In the genomic region with DNA sequence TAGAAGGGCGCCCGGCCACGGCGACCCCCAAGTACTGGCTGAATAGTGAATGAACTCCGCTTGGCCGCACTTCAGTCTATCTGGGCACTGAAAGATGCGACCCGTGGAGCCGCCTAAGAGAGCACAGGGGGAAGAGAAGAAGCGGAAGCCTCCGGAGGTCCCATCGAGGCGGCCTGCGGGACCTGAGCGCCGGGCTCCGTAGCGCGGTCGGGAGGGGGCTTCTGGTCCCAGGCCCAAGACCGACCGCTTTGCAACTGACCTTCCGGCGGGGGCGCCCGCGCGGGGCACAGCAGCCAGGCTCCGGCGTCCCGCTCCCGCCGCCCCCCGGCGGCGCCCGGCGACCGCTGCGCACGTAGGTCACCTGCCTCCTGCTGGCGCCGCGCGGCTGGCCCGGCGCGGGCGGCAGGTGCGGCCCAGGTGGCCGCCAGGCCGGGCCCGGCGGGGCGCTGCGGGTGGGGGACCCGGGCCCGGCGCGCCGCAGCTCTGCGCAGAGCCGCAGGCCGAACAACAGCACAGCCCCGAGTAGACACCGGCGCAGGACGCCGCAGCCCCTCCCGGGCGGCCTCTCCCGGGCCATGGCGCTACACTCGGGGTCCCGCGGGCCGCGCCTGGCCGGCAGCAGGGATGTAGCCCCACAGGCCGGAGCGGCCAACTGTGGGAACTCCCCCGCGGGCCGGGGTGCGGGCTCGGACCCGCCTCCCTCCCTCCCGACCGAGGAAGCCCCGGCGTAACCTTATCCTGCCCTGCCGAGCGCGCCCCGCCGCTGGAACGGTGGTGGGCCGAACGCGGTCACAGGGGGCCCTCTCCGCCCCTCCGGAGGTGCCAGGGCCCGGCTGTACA, we compare ENCODE assay signal across 10 cellular contexts.
DNase-seq lines count a peak whose midpoint lies in the region; ATAC-seq and TF ChIP-seq lines count a peak whose summit lies in the region.
"Had no signal": no experiment of that assay in that cellular context is flagged by ENCODE, and none has a peak within 500 bp of the region (broad histone marks: within the 10 kb centered on the region; RNA-seq: fewer than 3 reads in every experiment).

A gene with protein sequence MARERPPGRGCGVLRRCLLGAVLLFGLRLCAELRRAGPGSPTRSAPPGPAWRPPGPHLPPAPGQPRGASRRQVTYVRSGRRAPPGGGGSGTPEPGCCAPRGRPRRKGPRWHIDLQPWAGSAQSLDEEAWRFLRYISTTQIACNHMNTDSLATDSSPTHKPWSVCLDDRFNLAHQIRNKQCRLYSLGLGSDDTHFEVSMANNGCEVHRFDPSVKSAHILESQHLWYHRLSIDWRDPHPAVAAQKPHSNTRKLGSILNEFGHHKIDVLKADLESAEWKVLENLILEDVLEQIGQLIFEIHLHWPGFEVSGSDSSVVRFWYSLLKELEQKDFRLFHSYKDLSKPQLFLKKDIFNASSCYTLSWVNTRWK (minus strand): TSS at position 654 of the 840 bp plus-strand sequence. CDS start 77 bp downstream, at position 577.

- peaks cover 5% of the 10 kb centered on the region for H3K27me3 Mint-ChIP-seq in activated naive CD8-positive, alpha-beta T cell

- no peak for TF ChIP-seq CTCF in GM20000 (IDR thresholded peaks at IDR 0.05; ENCODE audit: extremely low read depth, missing control alignments)

- no peaks in the 10 kb centered on the region for H3K9me3 Mint-ChIP-seq in activated naive CD8-positive, alpha-beta T cell (ENCODE audit: low read depth)

- H3K27ac ChIP-seq in skin epidermis, result peak within 1 kb of the TSS in 16 of 21 experiments; percentile 1 to 87 (median 74)
- H3K27ac ChIP-seq: epithelial cell of prostate had no signal

- H3K27ac Mint-ChIP-seq in activated naive CD8-positive, alpha-beta T cell, result peak within 1 kb of the TSS; percentile 83

- H3K4me1 Mint-ChIP-seq in activated naive CD8-positive, alpha-beta T cell (ENCODE audit: low read depth), result peaks cover 20% of the 10 kb centered on the region

- no peak for ATAC-seq in HG02852 (IDR thresholded peaks at IDR 0.05; ENCODE audit: unreplicated experiment)
- ATAC-seq: HCT116 had no signal

- H3K4me3 Mint-ChIP-seq in activated naive CD8-positive, alpha-beta T cell, result peak within 1 kb of the TSS; percentile 92

- DNase-seq in AG08396 (ENCODE audit: low spot score), result peak; percentile 29
- peak; percentile 39 for DNase-seq in GM20000 (ENCODE audit: low spot score)
- DNase-seq in cortex of kidney (lab: John Stamatoyannopoulos, UW), result no peak
- DNase-seq in KG1 (lab: John Stamatoyannopoulos, UW), result no peak

- H3K4me3 ChIP-seq in iPS-11a (ENCODE audit: low read depth, low read length) (peak within 1 kb of the TSS; percentile 39), skin epidermis (peak within 1 kb of the TSS; percentile 27 to 40 (median 36))

- no peaks in the 10 kb centered on the region for H3K36me3 Mint-ChIP-seq in activated naive CD8-positive, alpha-beta T cell

Comparison
In these comparisons a context has a peak if more than half of its experiments do, and no peak if none do; other contexts are left out.
1. DNase-seq: peak in AG08396 (single experiment) and GM20000 (single experiment); none in cortex of kidney (single experiment) and KG1 (single experiment).